Comparison of ENCODE assay signal across 2 cellular contexts in genomic region chr13:73248711-73249580, GRCh38.
A peak's percentile ranks its signal among the peaks of the same experiment; 100 is the strongest.
TF ChIP-seq lines count a peak whose summit lies in the region.

No MANE protein-coding gene starts in this region.

TF ChIP-seq in IMR-90, 13 proteins besides CTCF, POLR2A, EP300 and RAD21:
- TF ChIP-seq BHLHE40 (IDR thresholded peaks at IDR 0.05; ENCODE audit: low read depth, low read length) (peak; percentile 44; the same call in 1 of the 2 replicates), MXI1 (IDR thresholded peaks at IDR 0.05; ENCODE audit: borderline replicate concordance, low read depth, low read length) (no peak)

TF ChIP-seq in WTC11, 78 proteins besides CTCF, POLR2A, EP300 and RAD21:
- TF ChIP-seq JUN (CRISPR knock-in tag; IDR thresholded peaks at IDR 0.05) (no peak), GTF2I (CRISPR knock-in tag; conservative IDR thresholded peaks at IDR 0.05) (no peak), ETV6 (CRISPR knock-in tag; IDR thresholded peaks at IDR 0.05) (no peak), ZNF138 (CRISPR knock-in tag; conservative IDR thresholded peaks at IDR 0.05) (no peak), TEAD4 (CRISPR knock-in tag; IDR thresholded peaks at IDR 0.05) (no peak), OVOL2 (CRISPR knock-in tag; IDR thresholded peaks at IDR 0.05; ENCODE audit: borderline replicate concordance) (no peak), JAZF1 (CRISPR knock-in tag; IDR thresholded peaks at IDR 0.05) (no peak), KAT7 (CRISPR knock-in tag; IDR thresholded peaks at IDR 0.05; ENCODE audit: borderline replicate concordance) (no peak), E2F4 (CRISPR knock-in tag; IDR thresholded peaks at IDR 0.05; ENCODE audit: borderline replicate concordance, low read depth) (no peak), ZNF532 (CRISPR knock-in tag; IDR thresholded peaks at IDR 0.05; ENCODE audit: borderline replicate concordance) (no peak), SP1 (CRISPR knock-in tag; conservative IDR thresholded peaks at IDR 0.05) (no peak), ZNF317 (CRISPR knock-in tag; IDR thresholded peaks at IDR 0.05; ENCODE audit: borderline replicate concordance, low read depth) (no peak), SMAD3 (CRISPR knock-in tag; IDR thresholded peaks at IDR 0.05; ENCODE audit: borderline replicate concordance) (no peak), NFE2L1 (CRISPR knock-in tag; IDR thresholded peaks at IDR 0.05) (no peak), NR1H2 (CRISPR knock-in tag; IDR thresholded peaks at IDR 0.05) (no peak)
